ENCODE assay signal across 27 cellular contexts in the genomic region with DNA sequence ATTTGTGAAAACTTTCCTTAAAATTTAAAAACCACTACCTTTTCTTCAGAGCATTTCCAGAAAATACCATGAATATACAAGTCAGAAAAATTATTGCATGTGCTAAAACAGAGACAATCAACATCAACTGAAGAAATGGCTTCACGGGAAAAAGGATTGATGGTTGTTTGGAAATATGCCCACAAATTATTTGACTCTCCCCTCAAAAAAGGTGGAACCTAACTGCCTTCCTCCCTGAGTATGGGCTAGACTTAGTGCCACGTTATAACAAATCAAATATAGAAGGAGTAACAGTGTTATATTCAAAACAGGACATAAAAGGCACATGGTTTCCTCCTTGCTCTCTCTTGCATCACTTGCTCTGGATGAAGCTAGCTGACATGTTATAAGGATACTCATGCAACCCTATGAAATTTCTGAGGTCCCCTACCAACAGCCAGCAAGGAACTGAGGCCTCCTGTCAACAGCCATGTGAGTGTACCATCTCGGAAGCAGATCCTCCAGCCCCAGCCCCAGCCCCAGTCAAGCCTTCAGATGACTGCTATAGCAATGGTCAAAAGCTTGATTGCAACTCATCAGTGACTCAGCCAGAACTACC.
"Had no signal": no experiment of that assay in that cellular context is flagged by ENCODE, and none has a peak within 500 bp of the region (broad histone marks: within the 10 kb centered on the region; RNA-seq: fewer than 3 reads in every experiment).

No MANE protein-coding gene starts in this region.

- H3K27me3 Mint-ChIP-seq: activated CD4-positive, alpha-beta memory T cell treated with anti-CD3 and anti-CD28 coated beads, Interleukin-2, amount 10 ng/mL, durations not matched to agents 7 days and 5 days; activated CD4-positive, alpha-beta T cell treated with anti-CD3 and anti-CD28 coated beads, Interleukin-2, amount 10 ng/mL, durations not matched to agents 24 days and 14 days; activated CD8-positive, alpha-beta memory T cell treated with anti-CD3 and anti-CD28 coated beads, Interleukin-2, amount 10 ng/mL, durations not matched to agents 7 days and 5 days; activated naive CD4-positive, alpha-beta T cell treated with anti-CD3 and anti-CD28 coated beads, Interleukin-2, amount 50 U/mL, for 24 hours had no signal

- H3K4me3 Mint-ChIP-seq: activated CD4-positive, alpha-beta memory T cell treated with anti-CD3 and anti-CD28 coated beads, Interleukin-2, amount 10 ng/mL, durations not matched to agents 7 days and 5 days; activated CD4-positive, alpha-beta T cell treated with anti-CD3 and anti-CD28 coated beads, Interleukin-2, amount 10 ng/mL, durations not matched to agents 24 days and 14 days; activated CD8-positive, alpha-beta memory T cell treated with anti-CD3 and anti-CD28 coated beads, Interleukin-2, amount 10 ng/mL, durations not matched to agents 7 days and 5 days; activated naive CD4-positive, alpha-beta T cell treated with anti-CD3 and anti-CD28 coated beads, Interleukin-2, amount 50 U/mL, for 24 hours; activated T-helper 1 cell treated with anti-CD3 and anti-CD28 coated beads, Interleukin-12 subunit alpha, Interleukin-12 subunit beta, Interleukin-2, Interleukin-4 antibody, amounts not matched to agents 30 ng/mL and 10 ng/mL and 1 ng/mL, durations not matched to agents 14 hours and 24 hours and 36 hours; endodermal cell; immature natural killer cell; nephron; T-helper 1 cell treated with Interleukin-12 subunit alpha and Interleukin-12 subunit beta and Interleukin-4 antibody, amounts not matched to agents 30 μg/mL and 1 μg/mL, for 36 hours had no signal

- H3K36me3 Mint-ChIP-seq: immature natural killer cell had no signal

- H3K27me3 ChIP-seq: breast epithelium, heart left ventricle, testis had no signal

- H3K9me3 Mint-ChIP-seq: activated CD4-positive, alpha-beta memory T cell treated with anti-CD3 and anti-CD28 coated beads, Interleukin-2, amount 10 ng/mL, durations not matched to agents 7 days and 5 days; activated CD4-positive, alpha-beta T cell treated with anti-CD3 and anti-CD28 coated beads, Interleukin-2, amount 10 ng/mL, durations not matched to agents 24 days and 14 days; activated naive CD4-positive, alpha-beta T cell treated with anti-CD3 and anti-CD28 coated beads, Interleukin-2, amount 50 U/mL, for 24 hours; activated T-helper 1 cell treated with anti-CD3 and anti-CD28 coated beads, Interleukin-12 subunit alpha, Interleukin-12 subunit beta, Interleukin-2, Interleukin-4 antibody, amounts not matched to agents 30 ng/mL and 10 ng/mL and 1 ng/mL, durations not matched to agents 14 hours and 24 hours and 36 hours; immature natural killer cell; nephron had no signal

- H3K9me3 ChIP-seq: breast epithelium, testis had no signal

- H3K27ac Mint-ChIP-seq: activated CD4-positive, alpha-beta memory T cell treated with anti-CD3 and anti-CD28 coated beads, Interleukin-2, amount 10 ng/mL, durations not matched to agents 7 days and 5 days; activated CD4-positive, alpha-beta T cell treated with anti-CD3 and anti-CD28 coated beads, Interleukin-2, amount 10 ng/mL, durations not matched to agents 24 days and 14 days; activated CD8-positive, alpha-beta memory T cell treated with anti-CD3 and anti-CD28 coated beads, Interleukin-2, amount 10 ng/mL, durations not matched to agents 7 days and 5 days; activated naive CD4-positive, alpha-beta T cell treated with anti-CD3 and anti-CD28 coated beads, Interleukin-2, amount 50 U/mL, for 24 hours; activated T-helper 1 cell treated with anti-CD3 and anti-CD28 coated beads, Interleukin-12 subunit alpha, Interleukin-12 subunit beta, Interleukin-2, Interleukin-4 antibody, amounts not matched to agents 30 ng/mL and 10 ng/mL and 1 ng/mL, durations not matched to agents 14 hours and 24 hours and 36 hours; endodermal cell; immature natural killer cell; nephron; T-helper 1 cell treated with Interleukin-12 subunit alpha and Interleukin-12 subunit beta and Interleukin-4 antibody, amounts not matched to agents 30 μg/mL and 1 μg/mL, for 36 hours had no signal

- H3K36me3 ChIP-seq: breast epithelium, heart left ventricle had no signal

- DNase-seq: activated CD4-positive, alpha-beta memory T cell treated with anti-CD3 and anti-CD28 coated beads, Interleukin-2, amount 10 ng/mL, durations not matched to agents 7 days and 5 days; activated CD4-positive, alpha-beta T cell treated with anti-CD3 and anti-CD28 coated beads, Interleukin-2, amount 10 ng/mL, durations not matched to agents 24 days and 14 days; activated CD8-positive, alpha-beta memory T cell treated with anti-CD3 and anti-CD28 coated beads, Interleukin-2, amount 10 ng/mL, durations not matched to agents 7 days and 5 days; activated effector memory CD4-positive, alpha-beta T cell treated with anti-CD3 and anti-CD28 coated beads, Interleukin-2, amount 50 U/mL, for 16 hours; central memory CD4-positive, alpha-beta T cell; endodermal cell; heart left ventricle; hypothalamus; immature natural killer cell; kidney; left colon; mammary epithelial cell; posterior cingulate gyrus; right cardiac atrium; stimulated activated CD4-positive, alpha-beta T cell treated with anti-CD3 and anti-CD28 coated beads, Interleukin-15, amount 100 ng/mL, for 24 hours; stimulated activated CD4-positive, alpha-beta T cell treated with anti-CD3 and anti-CD28 coated beads, Interleukin-2, amount 100 ng/mL, for 24 hours; stimulated activated naive CD4-positive, alpha-beta T cell; T-helper 9 cell; testis; trophoblast cell had no signal

- ATAC-seq: activated CD4-positive, CD25-positive, alpha-beta regulatory T cell treated with anti-CD3 and anti-CD28 coated beads, Interleukin-2, amount 50 U/mL, for 24 hours; activated CD8-positive, alpha-beta memory T cell treated with anti-CD3 and anti-CD28 coated beads, Interleukin-2, amount 10 ng/mL, durations not matched to agents 7 days and 5 days; heart left ventricle; left colon; right cardiac atrium had no signal

- H3K4me3 ChIP-seq: breast epithelium, heart left ventricle, testis had no signal

- H3K4me1 ChIP-seq: breast epithelium, testis had no signal

- H3K27ac ChIP-seq: breast epithelium, heart left ventricle, testis, VCaP had no signal
